In the genomic region with DNA sequence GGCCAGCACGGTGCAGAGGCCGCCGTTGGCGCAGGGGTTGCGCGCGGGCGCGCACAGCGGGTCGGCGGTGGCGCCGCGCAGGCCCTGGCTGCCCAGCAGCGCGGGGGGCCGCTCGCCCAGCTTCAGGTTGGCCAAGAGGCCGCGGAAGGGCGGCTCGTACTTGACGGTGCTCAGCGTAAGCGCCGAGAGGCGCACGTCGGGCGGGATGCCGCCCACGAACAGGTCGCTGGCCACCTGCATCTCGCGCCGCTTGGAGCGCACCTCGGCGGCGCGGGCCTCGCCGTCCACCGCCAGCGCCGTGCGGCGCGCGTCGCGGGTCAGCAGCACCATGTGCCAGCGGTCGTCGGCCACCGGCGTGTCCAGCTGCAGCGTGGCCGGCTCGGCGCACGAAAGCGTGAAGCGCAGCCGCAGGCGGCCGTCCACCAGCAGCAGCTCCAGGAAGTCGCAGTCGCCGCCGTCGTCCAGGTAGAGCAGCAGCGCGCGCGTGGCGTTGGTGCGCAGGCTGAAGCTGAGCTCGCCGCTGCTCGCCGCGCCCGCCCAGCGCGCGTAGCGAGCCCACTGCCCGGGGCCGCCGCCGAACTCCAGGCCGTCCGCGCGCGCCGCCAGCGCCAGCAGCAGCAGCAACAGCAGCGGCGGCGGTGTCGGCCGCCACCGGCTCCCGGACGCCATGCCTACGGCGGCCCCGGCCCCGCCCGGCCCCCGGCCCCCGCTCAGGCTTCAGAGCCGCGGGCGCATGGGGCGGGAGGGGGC, we compare ENCODE assay signal across 9 cellular contexts. TPM values are rescaled to one million over a fixed set of nuclear protein-coding genes. Genes with fewer than 3 reads are reported as not detected.
DNase-seq lines count a peak whose midpoint lies in the region; ATAC-seq and TF ChIP-seq lines count a peak whose summit lies in the region.
"Had no signal": no experiment of that assay in that cellular context is flagged by ENCODE, and none has a peak within 500 bp of the region (broad histone marks: within the 10 kb centered on the region; RNA-seq: fewer than 3 reads in every experiment).

No MANE protein-coding gene starts in this region.

- H3K4me3 ChIP-seq in Caco-2 (ENCODE audit: low read depth, low read length): peak overlapping the region; percentile 28
- no peak overlapping the region for H3K4me3 ChIP-seq in mucosa of descending colon
- H3K4me3 ChIP-seq in colonic mucosa: no peak overlapping the region
- H3K4me3 ChIP-seq: adrenal gland had no signal

- POLR2A ChIA-PET in Caco-2 (lab: Charles Lee): interaction anchor here (0.7 kb wide), 1 partner anchor 65 kb away, joined by 3 read pairs; a partner anchor contains a TSS

- no peak overlapping the region for H3K9ac ChIP-seq in colonic mucosa (ENCODE audit: low read depth in 2 of 2, low read length in 2 of 2)

- no peaks in the 10 kb centered on the region for H3K36me3 Mint-ChIP-seq in Caco-2 (ENCODE audit: insufficient read depth, unreplicated experiment)

- H3K4me3 Mint-ChIP-seq in Caco-2 (ENCODE audit: unreplicated experiment): no peak overlapping the region

- no peak overlapping the region for H3K27ac Mint-ChIP-seq in Caco-2 (ENCODE audit: unreplicated experiment)

- H3K27ac ChIP-seq in colonic mucosa: no peak overlapping the region
- H3K27ac ChIP-seq: adrenal gland had no signal

- BruUV-seq in Caco-2 (replicated peaks; lab: Mats Ljungman, UMichigan): no TSS peak

- intact Hi-C loops in Caco-2 (cut with micrococcal nuclease; ENCODE audit: unreplicated experiment) (no loop called here), mucosa of descending colon (cut with DNase I, micrococcal nuclease) (no loop called here), colonic mucosa (cut with DNase I) (no loop called here)

- peaks cover 21% of the 10 kb centered on the region for H3K27me3 Mint-ChIP-seq in Caco-2 (ENCODE audit: insufficient read depth, unreplicated experiment)

- H3K4me1 Mint-ChIP-seq in Caco-2 (ENCODE audit: low read depth, unreplicated experiment): no peaks in the 10 kb centered on the region

- no peak for TF ChIP-seq CTCF in Caco-2 (IDR thresholded peaks at IDR 0.05; ENCODE audit: insufficient read depth in 1 of 2, low read depth in 1 of 2, low read length in 1 of 2, severe bottlenecking in 1 of 2, unreplicated experiment in 1 of 2)
- no peak for TF ChIP-seq CTCF in mucosa of descending colon (IDR thresholded peaks at IDR 0.05)
- TF ChIP-seq CTCF in colonic mucosa (IDR thresholded peaks at IDR 0.05): no peak

- H3K9me3 Mint-ChIP-seq in Caco-2 (ENCODE audit: unreplicated experiment): no peaks in the 10 kb centered on the region

- DNase-seq in Caco-2 (peak; percentile 59 to 79), NCI-H1092 (lab: John Stamatoyannopoulos, UW) (peak; percentile 62), ecto neural progenitor cell (ENCODE audit: low spot score) (peak; percentile 74), mucosa of descending colon (peak in 2 of 3 donors; percentile 35 to 63), colonic mucosa (no peak)
- DNase-seq in activated CD8-positive, alpha-beta memory T cell treated with anti-CD3 and anti-CD28 coated beads, Interleukin-2, amount 50 U/mL, for 4 hours: no peak

- no peaks in the 10 kb centered on the region for H3K36me3 ChIP-seq in Caco-2 (ENCODE audit: control insufficient read depth, insufficient read depth, low read length)
- H3K36me3 ChIP-seq in mucosa of descending colon (ENCODE audit: low read depth): no peaks in the 10 kb centered on the region
- no peaks in the 10 kb centered on the region for H3K36me3 ChIP-seq in colonic mucosa
- H3K36me3 ChIP-seq: adrenal gland had no signal

- ATAC-seq in mucosa of descending colon: peak; percentile 67
- no peak for ATAC-seq in SK-N-SH treated with all-trans-retinoic acid at 6 μM for 48 hours
- ATAC-seq in GM19467 (IDR thresholded peaks at IDR 0.05; ENCODE audit: unreplicated experiment): no peak

- no peaks in the 10 kb centered on the region for H3K9me3 ChIP-seq in Caco-2
- no peaks in the 10 kb centered on the region for H3K9me3 ChIP-seq in mucosa of descending colon
- no peaks in the 10 kb centered on the region for H3K9me3 ChIP-seq in colonic mucosa
- H3K9me3 ChIP-seq: adrenal gland had no signal

- CTCF ChIA-PET in Caco-2 (lab: Charles Lee): interaction anchor here (0.7 to 1.1 kb wide), 3 partner anchors 8 to 25 kb away, joined by 3 to 4 read pairs (median 3); a partner anchor contains a TSS

- H3K4me1 ChIP-seq in Caco-2 (no peaks in the 10 kb centered on the region), mucosa of descending colon (ENCODE audit: low read depth) (no peaks in the 10 kb centered on the region), colonic mucosa (no peaks in the 10 kb centered on the region)
- H3K4me1 ChIP-seq: adrenal gland had no signal

- peaks cover 9% of the 10 kb centered on the region for H3K27me3 ChIP-seq in Caco-2 (replicated peaks; ENCODE audit: control insufficient read depth, insufficient read depth, low read length)
- H3K27me3 ChIP-seq in colonic mucosa: peaks cover 67% of the 10 kb centered on the region

TF ChIP-seq in SK-N-SH treated with all-trans-retinoic acid at 6 μM for 48 hours, 23 proteins besides CTCF, POLR2A, EP300 and RAD21:
- TF ChIP-seq ARNTL (CRISPR knock-in tag; IDR thresholded peaks at IDR 0.05; ENCODE audit: borderline replicate concordance, low read depth): no peak
- no peak for TF ChIP-seq ESRRG (CRISPR knock-in tag; IDR thresholded peaks at IDR 0.05)
- no peak for TF ChIP-seq ZNF70 (CRISPR knock-in tag; IDR thresholded peaks at IDR 0.05)
- TF ChIP-seq, protein P1, sequence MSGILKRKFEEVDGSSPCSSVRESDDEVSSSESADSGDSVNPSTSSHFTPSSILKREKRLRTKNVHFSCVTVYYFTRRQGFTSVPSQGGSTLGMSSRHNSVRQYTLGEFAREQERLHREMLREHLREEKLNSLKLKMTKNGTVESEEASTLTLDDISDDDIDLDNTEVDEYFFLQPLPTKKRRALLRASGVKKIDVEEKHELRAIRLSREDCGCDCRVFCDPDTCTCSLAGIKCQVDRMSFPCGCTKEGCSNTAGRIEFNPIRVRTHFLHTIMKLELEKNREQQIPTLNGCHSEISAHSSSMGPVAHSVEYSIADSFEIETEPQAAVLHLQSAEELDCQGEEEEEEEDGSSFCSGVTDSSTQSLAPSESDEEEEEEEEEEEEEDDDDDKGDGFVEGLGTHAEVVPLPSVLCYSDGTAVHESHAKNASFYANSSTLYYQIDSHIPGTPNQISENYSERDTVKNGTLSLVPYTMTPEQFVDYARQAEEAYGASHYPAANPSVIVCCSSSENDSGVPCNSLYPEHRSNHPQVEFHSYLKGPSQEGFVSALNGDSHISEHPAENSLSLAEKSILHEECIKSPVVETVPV (CRISPR knock-in tag; IDR thresholded peaks at IDR 0.05): no peak
- no peak for TF ChIP-seq ZNF8 (CRISPR knock-in tag; IDR thresholded peaks at IDR 0.05)
- TF ChIP-seq, protein P2, sequence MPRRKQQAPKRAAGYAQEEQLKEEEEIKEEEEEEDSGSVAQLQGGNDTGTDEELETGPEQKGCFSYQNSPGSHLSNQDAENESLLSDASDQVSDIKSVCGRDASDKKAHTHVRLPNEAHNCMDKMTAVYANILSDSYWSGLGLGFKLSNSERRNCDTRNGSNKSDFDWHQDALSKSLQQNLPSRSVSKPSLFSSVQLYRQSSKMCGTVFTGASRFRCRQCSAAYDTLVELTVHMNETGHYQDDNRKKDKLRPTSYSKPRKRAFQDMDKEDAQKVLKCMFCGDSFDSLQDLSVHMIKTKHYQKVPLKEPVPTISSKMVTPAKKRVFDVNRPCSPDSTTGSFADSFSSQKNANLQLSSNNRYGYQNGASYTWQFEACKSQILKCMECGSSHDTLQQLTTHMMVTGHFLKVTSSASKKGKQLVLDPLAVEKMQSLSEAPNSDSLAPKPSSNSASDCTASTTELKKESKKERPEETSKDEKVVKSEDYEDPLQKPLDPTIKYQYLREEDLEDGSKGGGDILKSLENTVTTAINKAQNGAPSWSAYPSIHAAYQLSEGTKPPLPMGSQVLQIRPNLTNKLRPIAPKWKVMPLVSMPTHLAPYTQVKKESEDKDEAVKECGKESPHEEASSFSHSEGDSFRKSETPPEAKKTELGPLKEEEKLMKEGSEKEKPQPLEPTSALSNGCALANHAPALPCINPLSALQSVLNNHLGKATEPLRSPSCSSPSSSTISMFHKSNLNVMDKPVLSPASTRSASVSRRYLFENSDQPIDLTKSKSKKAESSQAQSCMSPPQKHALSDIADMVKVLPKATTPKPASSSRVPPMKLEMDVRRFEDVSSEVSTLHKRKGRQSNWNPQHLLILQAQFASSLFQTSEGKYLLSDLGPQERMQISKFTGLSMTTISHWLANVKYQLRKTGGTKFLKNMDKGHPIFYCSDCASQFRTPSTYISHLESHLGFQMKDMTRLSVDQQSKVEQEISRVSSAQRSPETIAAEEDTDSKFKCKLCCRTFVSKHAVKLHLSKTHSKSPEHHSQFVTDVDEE (CRISPR knock-in tag; IDR thresholded peaks at IDR 0.05): no peak
- no peak for TF ChIP-seq ISL1 (CRISPR knock-in tag; IDR thresholded peaks at IDR 0.05)
- TF ChIP-seq ZNF565 (CRISPR knock-in tag; conservative IDR thresholded peaks at IDR 0.05; ENCODE audit: low read depth): no peak
- TF ChIP-seq ZC3H10 (CRISPR knock-in tag; IDR thresholded peaks at IDR 0.05): no peak

RNA-seq across cellular contexts. Expression of a gene that starts 9.8 kb away (rescaled TPM):
- 6.5 and 7.6 TPM in 2 replicates for total RNA-seq in Caco-2 (2022)
- total RNA-seq in mucosa of descending colon: 10 to 100 TPM in 1 of 3 donors, 1 to 10 TPM in 2; 3.9 to 42.0 (median 6.9) TPM
- total RNA-seq in colonic mucosa: 1 to 10 TPM; 2.2 to 5.4 TPM

RNA-seq across cellular contexts. Expression of a gene that starts 30.7 kb away (rescaled TPM):
- total RNA-seq in Caco-2 (2022) (4.0 and 4.1 TPM in 2 replicates), mucosa of descending colon (10 to 100 TPM in 1 of 3 donors, 1 to 10 TPM in 2; 3.3 to 25.6 (median 9.7) TPM), colonic mucosa (1 to 10 TPM; 2.8 to 3.5 TPM)

RNA-seq across cellular contexts. Expression of a gene that starts 46.6 kb away (rescaled TPM):
- total RNA-seq in Caco-2 (2022) (0.51 and 1.4 TPM in 2 replicates), mucosa of descending colon (10 to 100 TPM in 1 of 3 donors, 1 to 10 TPM in 2; 2.0 to 21.1 (median 2.8) TPM), colonic mucosa (1 to 10 TPM; 1.6 to 2.7 TPM)

Comparison
In these comparisons a context has a peak if more than half of its experiments do, and no peak if none do; other contexts are left out.
1. DNase-seq: peak in Caco-2 (2 of 2), NCI-H1092 (single experiment), ecto neural progenitor cell (single experiment) and mucosa of descending colon (2 of 3); none in colonic mucosa (single experiment) and activated CD8-positive, alpha-beta memory T cell treated with anti-CD3 and anti-CD28 coated beads, Interleukin-2, amount 50 U/mL, for 4 hours (single experiment).